24 cellular contexts compared by ENCODE assay signal in the genomic region with DNA sequence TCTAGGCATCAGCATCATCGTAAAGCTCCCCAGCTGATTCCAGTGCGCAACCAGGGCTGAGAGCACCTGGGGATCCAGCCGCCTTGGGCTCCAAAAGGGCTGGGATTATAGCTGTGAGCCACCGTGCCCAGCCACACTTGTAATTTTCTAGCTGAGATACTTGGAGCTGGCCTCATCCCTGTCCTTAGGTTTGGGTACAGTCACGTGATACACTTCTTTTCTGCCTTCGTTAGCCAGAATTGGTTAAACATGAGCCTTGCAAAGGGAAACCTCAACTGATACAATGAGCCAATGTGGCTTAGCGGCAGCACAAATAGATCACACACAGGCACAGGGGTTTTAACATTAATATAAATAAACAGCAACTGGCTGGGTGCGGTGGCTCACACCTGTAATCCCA.
DNase-seq lines count a peak whose midpoint lies in the region; ATAC-seq, FAIRE-seq and TF ChIP-seq lines count a peak whose summit lies in the region.
"Had no signal": no experiment of that assay in that cellular context is flagged by ENCODE, and none has a peak within 500 bp of the region (broad histone marks: within the 10 kb centered on the region; RNA-seq: fewer than 3 reads in every experiment).

No MANE protein-coding gene starts in this region.

- H3K9me1 ChIP-seq in K562 (ENCODE audit: control insufficient read depth, insufficient read depth, low read length), result no peaks in the 10 kb centered on the region

- 44% methylated on average over 8 of the region's 8 CpGs for WGBS in K562 (ENCODE audit: insufficient coverage, low coverage, missing lambda C conversion rate)
- whole genome bisulfite sequencing in sigmoid colon, 2 donors, result 81 to 82% methylated on average over 8 of the region's 8 CpGs
- WGBS in stomach, 5 donors, result 51 to 85% (median 76%) methylated on average over 5 to 8 of the region's 8 CpGs
- WGBS in ovary, 3 donors, result 80 to 85% (median 82%) methylated on average over 8 of the region's 8 CpGs

- POLR2A ChIA-PET in K562 (lab: Yijun Ruan, JAX), result no interaction called here

- TF ChIP-seq EP300 in K562 (IDR thresholded peaks at IDR 0.05; ENCODE audit: low read length) (no peak), sigmoid colon (IDR thresholded peaks at IDR 0.05) (no peak), stomach (IDR thresholded peaks at IDR 0.05) (no peak), ovary (IDR thresholded peaks at IDR 0.05) (no peak)

- no peaks in the 10 kb centered on the region for H3K79me2 ChIP-seq in K562 (ENCODE audit: control insufficient read depth, insufficient read depth, low read length)

- FAIRE-seq in K562 (lab: Jason Lieb, UNC), result no peak
- FAIRE-seq: A204.1, D721Med, G401.6, GM12891, GM19239 had no signal

- peak overlapping the region; percentile 74 for H3K27ac Mint-ChIP-seq in dendritic cell treated with granulocyte-macrophage colony-stimulating factor and Interleukin-4, amounts not matched to agents 40 ng/mL and 50 ng/mL, for 4 days
- H3K27ac Mint-ChIP-seq: B cell; CD4-positive, alpha-beta T cell; CD8-positive, alpha-beta T cell had no signal

- no peak for TF ChIP-seq CTCF in K562 (IDR thresholded peaks at IDR 0.05 in 2 of 3, conservative IDR thresholded peaks at IDR 0.05 in 1 of 3; ENCODE audit: insufficient read depth in 2 of 3, low read depth in 1 of 3, low read length in 3 of 3)
- TF ChIP-seq CTCF in sigmoid colon (IDR thresholded peaks at IDR 0.05), result no peak
- TF ChIP-seq CTCF in stomach (IDR thresholded peaks at IDR 0.05), result no peak
- TF ChIP-seq CTCF in upper lobe of right lung (IDR thresholded peaks at IDR 0.05), result no peak
- no peak for TF ChIP-seq CTCF in ovary (IDR thresholded peaks at IDR 0.05)

- BruUV-seq in K562 (replicated peaks; lab: Mats Ljungman, UMichigan), result no TSS peak

- in situ Hi-C loops in K562 (cut with MboI), result no loop called here

- DNase-seq in K562 (ENCODE audit: extremely low read depth in 1 of 4, low spot score in 3 of 4), result no peak
- DNase-seq in sigmoid colon, result peak; percentile 30
- peak; percentile 24 for DNase-seq in stomach
- no peak for DNase-seq in kidney tubule cell (ENCODE audit: low spot score)
- no peak for DNase-seq in upper lobe of right lung
- no peak for DNase-seq in ovary
- DNase-seq in NCI-H510A treated with DMSO at 0.1 percent for 48 hours (lab: John Stamatoyannopoulos, UW), result no peak
- DNase-seq: 8988T; AML-193; Caco-2; Calu3; CD4-positive, alpha-beta T cell; CD8-positive, alpha-beta T cell; DMS79 treated with DMSO at 0.1 percent for 48 hours; GF-D8 had no signal

- H2AFZ ChIP-seq in K562 (ENCODE audit: low read depth, low read length), result no peak overlapping the region

- no peak overlapping the region for H3K4me3 Mint-ChIP-seq in dendritic cell treated with granulocyte-macrophage colony-stimulating factor and Interleukin-4, amounts not matched to agents 40 ng/mL and 50 ng/mL, for 4 days
- H3K4me3 Mint-ChIP-seq: B cell; CD4-positive, alpha-beta T cell; CD8-positive, alpha-beta T cell had no signal

- H3K4me1 ChIP-seq in K562 (replicated peaks in 1 of 2; ENCODE audit: control insufficient read depth in 2 of 2, insufficient read depth in 2 of 2, low read length in 2 of 2) (peaks cover 11 to 14% of the 10 kb centered on the region in 2 experiments; a peak in 4 of 5 replicates), sigmoid colon (no peaks in the 10 kb centered on the region), stomach (peaks cover 0 to 5% (median 2%) of the 10 kb centered on the region in 4 donors), upper lobe of right lung (no peaks in the 10 kb centered on the region), ovary (ENCODE audit: insufficient read depth) (no peaks in the 10 kb centered on the region)
- H3K4me1 ChIP-seq: Caco-2 had no signal

- no peak overlapping the region for H3K9ac ChIP-seq in K562 (ENCODE audit: insufficient read depth in 1 of 2, low read depth in 2 of 2, low read length in 2 of 2)
- H3K9ac ChIP-seq: BLaER1 treated with 17β-estradiol and CSF1 and Interleukin-3, amounts not matched to agents 10 nM and 100 nM had no signal

- ATAC-seq in K562 (no peak), upper lobe of right lung (no peak)
- ATAC-seq: CD8-positive, alpha-beta T cell had no signal

- H3K27me3 ChIP-seq in K562 (ENCODE audit: control insufficient read depth in 2 of 2, insufficient read depth in 2 of 2, low read length in 2 of 2) (peaks cover 0 to 9% of the 10 kb centered on the region in 2 experiments; a peak in 1 of 5 replicates), sigmoid colon (no peaks in the 10 kb centered on the region), stomach (no peaks in the 10 kb centered on the region), upper lobe of right lung (no peaks in the 10 kb centered on the region), ovary (no peaks in the 10 kb centered on the region)
- H3K27me3 ChIP-seq: BLaER1 treated with 17β-estradiol and CSF1 and Interleukin-3, amounts not matched to agents 10 nM and 100 nM had no signal

- no peak for TF ChIP-seq POLR2A in K562 (conservative IDR thresholded peaks at IDR 0.05)
- no peak for TF ChIP-seq POLR2A in sigmoid colon (IDR thresholded peaks at IDR 0.05)
- no peak for TF ChIP-seq POLR2A in stomach (IDR thresholded peaks at IDR 0.05)
- TF ChIP-seq POLR2A in ovary (IDR thresholded peaks at IDR 0.05), result no peak

- peaks cover 5% of the 10 kb centered on the region for H3K27me3 Mint-ChIP-seq in dendritic cell treated with granulocyte-macrophage colony-stimulating factor and Interleukin-4, amounts not matched to agents 40 ng/mL and 50 ng/mL, for 4 days
- H3K27me3 Mint-ChIP-seq: B cell; CD4-positive, alpha-beta T cell had no signal

- intact Hi-C loops in K562 (cut with micrococcal nuclease), result no loop called here
- intact Hi-C loops in dendritic cell treated with granulocyte-macrophage colony-stimulating factor and Interleukin-4, amounts not matched to agents 40 ng/mL and 50 ng/mL, for 4 days (cut with micrococcal nuclease), result no loop called here
- intact Hi-C loops in sigmoid colon (cut with DNase I), result no loop called here
- intact Hi-C loops in stomach (cut with DNase I; ENCODE audit: low total_unique reads), result no loop called here
- intact Hi-C loops in upper lobe of right lung (cut with DNase I), result no loop called here
- intact Hi-C loops in ovary (cut with DNase I), result no loop called here

- H3K4me3 ChIP-seq in K562, result no peak overlapping the region
- no peak overlapping the region for H3K4me3 ChIP-seq in sigmoid colon
- no peak overlapping the region for H3K4me3 ChIP-seq in stomach
- H3K4me3 ChIP-seq in upper lobe of right lung, result no peak overlapping the region
- H3K4me3 ChIP-seq in ovary, result no peak overlapping the region
- H3K4me3 ChIP-seq: BLaER1 treated with 17β-estradiol and CSF1 and Interleukin-3, amounts not matched to agents 10 nM and 100 nM had no signal

- H4K20me1 ChIP-seq in K562 (replicated peaks; ENCODE audit: control insufficient read depth, insufficient read depth, low read length), result no peaks in the 10 kb centered on the region
- H4K20me1 ChIP-seq: BLaER1 treated with 17β-estradiol and CSF1 and Interleukin-3, amounts not matched to agents 10 nM and 100 nM had no signal

- TF ChIP-seq RAD21 in K562 (CRISPR knock-in tag; conservative IDR thresholded peaks at IDR 0.05 in 1 of 2, IDR thresholded peaks at IDR 0.05 in 1 of 2), result no peak

- H3K36me3 Mint-ChIP-seq in dendritic cell treated with granulocyte-macrophage colony-stimulating factor and Interleukin-4, amounts not matched to agents 40 ng/mL and 50 ng/mL, for 4 days (ENCODE audit: low read depth), result no peaks in the 10 kb centered on the region
- H3K36me3 Mint-ChIP-seq: CD8-positive, alpha-beta T cell had no signal

- no peaks in the 10 kb centered on the region for H3K9me3 Mint-ChIP-seq in dendritic cell treated with granulocyte-macrophage colony-stimulating factor and Interleukin-4, amounts not matched to agents 40 ng/mL and 50 ng/mL, for 4 days
- H3K9me3 Mint-ChIP-seq: CD4-positive, alpha-beta T cell; CD8-positive, alpha-beta T cell had no signal

- H3K4me2 ChIP-seq in K562 (ENCODE audit: insufficient read depth, low read length), result no peak overlapping the region
- H3K4me2 ChIP-seq: BLaER1 treated with 17β-estradiol and CSF1 and Interleukin-3, amounts not matched to agents 10 nM and 100 nM had no signal

- peaks cover 76% of the 10 kb centered on the region for H3K4me1 Mint-ChIP-seq in dendritic cell treated with granulocyte-macrophage colony-stimulating factor and Interleukin-4, amounts not matched to agents 40 ng/mL and 50 ng/mL, for 4 days (ENCODE audit: low read depth)

- no peak overlapping the region for H3K27ac ChIP-seq in K562 (ENCODE audit: extremely low read depth, low read depth, low read length)
- H3K27ac ChIP-seq in sigmoid colon, result no peak overlapping the region
- H3K27ac ChIP-seq in stomach, result no peak overlapping the region
- no peak overlapping the region for H3K27ac ChIP-seq in upper lobe of right lung
- H3K27ac ChIP-seq in ovary, result no peak overlapping the region
- H3K27ac ChIP-seq: BLaER1 treated with 17β-estradiol and CSF1 and Interleukin-3, amounts not matched to agents 10 nM and 100 nM; C4-2B had no signal

- CTCF ChIA-PET in K562 (lab: Yijun Ruan, JAX; ENCODE audit: low intra/inter-chr PET ratio), result no interaction called here

- H3K36me3 ChIP-seq in K562 (ENCODE audit: control insufficient read depth, insufficient read depth, low read length) (no peaks in the 10 kb centered on the region), sigmoid colon (no peaks in the 10 kb centered on the region), stomach (no peaks in the 10 kb centered on the region), upper lobe of right lung (no peaks in the 10 kb centered on the region), ovary (no peaks in the 10 kb centered on the region)
- H3K36me3 ChIP-seq: BLaER1 treated with 17β-estradiol and CSF1 and Interleukin-3, amounts not matched to agents 10 nM and 100 nM had no signal

- H3K9me3 ChIP-seq in K562 (replicated peaks; ENCODE audit: control insufficient read depth, insufficient read depth, low read depth, low read length) (no peaks in the 10 kb centered on the region), sigmoid colon (no peaks in the 10 kb centered on the region), stomach (no peaks in the 10 kb centered on the region), upper lobe of right lung (no peaks in the 10 kb centered on the region), ovary (no peaks in the 10 kb centered on the region)
- H3K9me3 ChIP-seq: BLaER1 treated with 17β-estradiol and CSF1 and Interleukin-3, amounts not matched to agents 10 nM and 100 nM; Caco-2 had no signal

TF ChIP-seq in K562, 482 proteins besides CTCF, POLR2A, EP300 and RAD21 (continues in another document):
- TF ChIP-seq, protein P1, sequence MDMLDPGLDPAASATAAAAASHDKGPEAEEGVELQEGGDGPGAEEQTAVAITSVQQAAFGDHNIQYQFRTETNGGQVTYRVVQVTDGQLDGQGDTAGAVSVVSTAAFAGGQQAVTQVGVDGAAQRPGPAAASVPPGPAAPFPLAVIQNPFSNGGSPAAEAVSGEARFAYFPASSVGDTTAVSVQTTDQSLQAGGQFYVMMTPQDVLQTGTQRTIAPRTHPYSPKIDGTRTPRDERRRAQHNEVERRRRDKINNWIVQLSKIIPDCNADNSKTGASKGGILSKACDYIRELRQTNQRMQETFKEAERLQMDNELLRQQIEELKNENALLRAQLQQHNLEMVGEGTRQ (CRISPR knock-in tag; IDR thresholded peaks at IDR 0.05), result peak; percentile 21; the same call in 1 of the 2 replicates
- no peak for TF ChIP-seq TRIM24 (IDR thresholded peaks at IDR 0.05)
- 0 out of 2 replicates have a peak, but pooled peaks have one; percentile 51 for TF ChIP-seq RAD51 (IDR thresholded peaks at IDR 0.05; ENCODE audit: borderline replicate concordance, low read depth)

Comparison
In these comparisons a context has a peak if more than half of its experiments do, and no peak if none do; other contexts are left out.
1. DNase-seq: peak in sigmoid colon (single experiment) and stomach (single experiment); none in K562 (0 of 4), kidney tubule cell (single experiment), upper lobe of right lung (single experiment), ovary (0 of 5) and NCI-H510A treated with DMSO at 0.1 percent for 48 hours (single experiment).